Comparison of ENCODE assay signal across 18 cellular contexts in genomic region chr10:33805831-33806230, GRCh38.
"Had no signal": no experiment of that assay in that cellular context is flagged by ENCODE, and none has a peak within 500 bp of the region (broad histone marks: within the 10 kb centered on the region; RNA-seq: fewer than 3 reads in every experiment).

No MANE protein-coding gene starts in this region.

- H3K27ac ChIP-seq: coronary artery, dorsolateral prefrontal cortex, esophagus muscularis mucosa, foreskin keratinocyte, gastroesophageal sphincter, heart right ventricle, left ventricle myocardium inferior, lower lobe of right lung had no signal

- ATAC-seq: foreskin keratinocyte, gastroesophageal sphincter, heart right ventricle, left cardiac atrium, lower lobe of right lung, mucosa of descending colon had no signal

- H3K4me1 ChIP-seq: esophagus muscularis mucosa, gastroesophageal sphincter, lower lobe of right lung had no signal

- H3K4me3 ChIP-seq: coronary artery, dorsolateral prefrontal cortex, esophagus muscularis mucosa, gastroesophageal sphincter, heart right ventricle, left ventricle myocardium inferior, lower lobe of right lung, mucosa of descending colon had no signal

- DNase-seq: cerebellar nuclear complex; dermis blood vessel endothelial cell; dorsolateral prefrontal cortex; effector CD4-positive, alpha-beta T cell; effector memory CD4-positive, alpha-beta T cell; foreskin keratinocyte; glutamatergic neuron; head of caudate nucleus; heart right ventricle; hippocampal formation; left cardiac atrium; left ventricle myocardium inferior; lower lobe of right lung; mesenchymal stem cell; mucosa of descending colon had no signal

- H3K27me3 ChIP-seq: dorsolateral prefrontal cortex, esophagus muscularis mucosa, foreskin keratinocyte, gastroesophageal sphincter, heart right ventricle had no signal

- H3K9me3 ChIP-seq: esophagus muscularis mucosa, gastroesophageal sphincter, heart right ventricle, left ventricle myocardium inferior, lower lobe of right lung, mucosa of descending colon had no signal

- H3K36me3 ChIP-seq: esophagus muscularis mucosa, gastroesophageal sphincter, heart right ventricle, left ventricle myocardium inferior, lower lobe of right lung had no signal
